In genomic region chr17:74776044-74776962, GRCh38 we compare ENCODE assay signal across 1 cellular context.
TF ChIP-seq lines count a peak whose summit lies in the region.

TSS of gene NAT9 (minus strand) at chr17:74776345. CDS start at chr17:74775698, 647 bp downstream.

TF ChIP-seq in HepG2, 621 proteins besides CTCF, POLR2A, EP300 and RAD21 (continued from another document and continues in another):
- TF ChIP-seq PRDM4 (CRISPR knock-in tag; IDR thresholded peaks at IDR 0.05; ENCODE audit: borderline replicate concordance) (no peak), RBM39 (IDR thresholded peaks at IDR 0.05; ENCODE audit: low read depth, low read length, poor library complexity, severe bottlenecking) (no peak), KLF6 (CRISPR knock-in tag; IDR thresholded peaks at IDR 0.05) (peak; percentile 94), HMG20B (CRISPR knock-in tag; conservative IDR thresholded peaks at IDR 0.05) (no peak), ZNF335 (CRISPR knock-in tag; IDR thresholded peaks at IDR 0.05) (peak; percentile 58; the same call in 1 of the 2 replicates), ZNF354B (CRISPR knock-in tag; IDR thresholded peaks at IDR 0.05) (no peak), SNAPC5 (CRISPR knock-in tag; IDR thresholded peaks at IDR 0.05; ENCODE audit: borderline replicate concordance) (no peak), ZNF546 (CRISPR knock-in tag; conservative IDR thresholded peaks at IDR 0.05) (0 out of 2 replicates have a peak, but pooled peaks have one; percentile 60), IRX3 (CRISPR knock-in tag; IDR thresholded peaks at IDR 0.05; ENCODE audit: borderline replicate concordance, low read depth) (no peak; the same call in 1 of the 2 replicates), ZSCAN20 (CRISPR knock-in tag; IDR thresholded peaks at IDR 0.05; ENCODE audit: borderline replicate concordance) (no peak), HNRNPL (IDR thresholded peaks at IDR 0.05; ENCODE audit: low read depth, low read length) (no peak), MIER3 (CRISPR knock-in tag; IDR thresholded peaks at IDR 0.05; ENCODE audit: borderline replicate concordance) (peak; percentile 38; the same call in 1 of the 2 replicates), NCOA1 (CRISPR knock-in tag; IDR thresholded peaks at IDR 0.05) (no peak), THYN1 (CRISPR knock-in tag; IDR thresholded peaks at IDR 0.05; ENCODE audit: borderline replicate concordance, low read depth) (no peak), ZSCAN21 (CRISPR knock-in tag; IDR thresholded peaks at IDR 0.05; ENCODE audit: borderline replicate concordance) (peak; percentile 87; the same call in 1 of the 2 replicates), BORCS8-MEF2B (CRISPR knock-in tag; IDR thresholded peaks at IDR 0.05) (0 out of 2 replicates have a peak, but pooled peaks have one; percentile 44), SAFB2 (CRISPR knock-in tag; IDR thresholded peaks at IDR 0.05; ENCODE audit: borderline replicate concordance, low read depth) (no peak; the same call in 1 of the 2 replicates), TAF15 (IDR thresholded peaks at IDR 0.05; ENCODE audit: low read depth, low read length, poor library complexity, severe bottlenecking) (no peak), ZNF333 (CRISPR knock-in tag; IDR thresholded peaks at IDR 0.05; ENCODE audit: borderline replicate concordance) (0 out of 2 replicates have a peak, but pooled peaks have one; percentile 39), ZNF790 (CRISPR knock-in tag; IDR thresholded peaks at IDR 0.05; ENCODE audit: borderline replicate concordance) (no peak; the same call in 1 of the 2 replicates), NONO (IDR thresholded peaks at IDR 0.05) (no peak), NONO (CRISPR knock-in tag; conservative IDR thresholded peaks at IDR 0.05) (peak; percentile 97), ZNF205 (CRISPR knock-in tag; IDR thresholded peaks at IDR 0.05) (no peak), NR2C2 (CRISPR knock-in tag; IDR thresholded peaks at IDR 0.05; ENCODE audit: borderline replicate concordance) (peak; percentile 76), LCORL (IDR thresholded peaks at IDR 0.05) (no peak), LCORL (CRISPR knock-in tag; IDR thresholded peaks at IDR 0.05) (peak; percentile 79; the same call in 1 of the 2 replicates), NFKBIZ (CRISPR knock-in tag; IDR thresholded peaks at IDR 0.05) (peak; percentile 38), AFF4 (CRISPR knock-in tag; IDR thresholded peaks at IDR 0.05) (no peak), ZNF775 (CRISPR knock-in tag; IDR thresholded peaks at IDR 0.05; ENCODE audit: borderline replicate concordance) (no peak), RERE (CRISPR knock-in tag; IDR thresholded peaks at IDR 0.05; ENCODE audit: low read depth) (peak; percentile 62; the same call in 1 of the 2 replicates), SP4 (CRISPR knock-in tag; IDR thresholded peaks at IDR 0.05) (peak; percentile 100), NFYB (CRISPR knock-in tag; IDR thresholded peaks at IDR 0.05) (peak; percentile 90), ZNF414 (CRISPR knock-in tag; IDR thresholded peaks at IDR 0.05) (0 out of 2 replicates have a peak, but pooled peaks have one; percentile 55), HMGXB4 (CRISPR knock-in tag; IDR thresholded peaks at IDR 0.05; ENCODE audit: borderline replicate concordance in 1 of 2, low read depth in 1 of 2) (peak; percentile 72 to 73; a peak in 3 of 4 replicates), ZC3H13 (CRISPR knock-in tag; IDR thresholded peaks at IDR 0.05) (peak; percentile 85), ZNF10 (CRISPR knock-in tag; IDR thresholded peaks at IDR 0.05; ENCODE audit: borderline replicate concordance, low read depth) (no peak), NCOA2 (CRISPR knock-in tag; IDR thresholded peaks at IDR 0.05) (no peak), GPBP1L1 (CRISPR knock-in tag; IDR thresholded peaks at IDR 0.05) (no peak), ATF4 (CRISPR knock-in tag; IDR thresholded peaks at IDR 0.05) (peak in 1 of 2 experiments; percentile 48; a peak in 2 of 4 replicates), KAT8 (CRISPR knock-in tag; IDR thresholded peaks at IDR 0.05) (peak; percentile 96), ZNF430 (CRISPR knock-in tag; IDR thresholded peaks at IDR 0.05) (peak; percentile 24; the same call in 1 of the 2 replicates), ZNF24 (IDR thresholded peaks at IDR 0.05) (no peak), ZFP90 (CRISPR knock-in tag; IDR thresholded peaks at IDR 0.05; ENCODE audit: borderline replicate concordance) (no peak; the same call in 1 of the 2 replicates), EEA1 (CRISPR knock-in tag; IDR thresholded peaks at IDR 0.05; ENCODE audit: borderline replicate concordance) (no peak)
